In genomic region chr2:64493788-64494187, GRCh38 we compare ENCODE assay signal across 2 cellular contexts.
TF ChIP-seq lines count a peak whose summit lies in the region.

No MANE protein-coding gene starts in this region.

TF ChIP-seq in GM23338, 12 proteins besides CTCF, POLR2A, EP300 and RAD21:
- TF ChIP-seq ETS1 (IDR thresholded peaks at IDR 0.05): no peak
- no peak for TF ChIP-seq POLR2AphosphoS5 (IDR thresholded peaks at IDR 0.05; ENCODE audit: low read depth)
- no peak for TF ChIP-seq NANOG (IDR thresholded peaks at IDR 0.05; ENCODE audit: borderline replicate concordance)
- TF ChIP-seq EZH2phosphoT487 (IDR thresholded peaks at IDR 0.05; ENCODE audit: unreplicated experiment): no peak
- TF ChIP-seq STAT1 (IDR thresholded peaks at IDR 0.05; ENCODE audit: unreplicated experiment): no peak
- TF ChIP-seq EZH2 (IDR thresholded peaks at IDR 0.05; ENCODE audit: low read depth, unreplicated experiment): no peak
- no peak for TF ChIP-seq CREB1 (CRISPR knock-in tag; IDR thresholded peaks at IDR 0.05; ENCODE audit: low read depth)
- no peak for TF ChIP-seq JUNB (IDR thresholded peaks at IDR 0.05; ENCODE audit: unreplicated experiment)
- TF ChIP-seq ZNF462 (CRISPR knock-in tag; IDR thresholded peaks at IDR 0.05): no peak
- TF ChIP-seq ZNF114 (CRISPR knock-in tag; IDR thresholded peaks at IDR 0.05): no peak
- TF ChIP-seq ZNF331 (CRISPR knock-in tag; IDR thresholded peaks at IDR 0.05; ENCODE audit: low read depth): no peak
- TF ChIP-seq REST (IDR thresholded peaks at IDR 0.05; ENCODE audit: unreplicated experiment): no peak
TF ChIP-seq in GM23338: peak in this region for 0.

TF ChIP-seq in K562, 482 proteins besides CTCF, POLR2A, EP300 and RAD21:
- TF ChIP-seq ZZZ3 (IDR thresholded peaks at IDR 0.05) (no peak), CCNT2 (IDR thresholded peaks at IDR 0.05; ENCODE audit: borderline replicate concordance, extremely low read depth, insufficient read length, low read depth, low read length) (no peak), HDAC3 (IDR thresholded peaks at IDR 0.05; ENCODE audit: borderline replicate concordance, partially characterized antibody) (no peak), HDAC8 (tag; IDR thresholded peaks at IDR 0.05) (no peak), TOE1 (IDR thresholded peaks at IDR 0.05; ENCODE audit: borderline replicate concordance) (peak; percentile 53; the same call in 1 of the 2 replicates), TOE1 (CRISPR knock-in tag; IDR thresholded peaks at IDR 0.05; ENCODE audit: borderline replicate concordance, low read depth) (no peak), USF1 (CRISPR knock-in tag; IDR thresholded peaks at IDR 0.05) (peak; percentile 84), ZNF316 (IDR thresholded peaks at IDR 0.05) (no peak), HINFP (tag; conservative IDR thresholded peaks at IDR 0.05; ENCODE audit: low read depth) (no peak), CEBPG (CRISPR knock-in tag; IDR thresholded peaks at IDR 0.05) (no peak; the same call in 1 of the 2 replicates), CEBPG (tag; conservative IDR thresholded peaks at IDR 0.05 in 1 of 2, IDR thresholded peaks at IDR 0.05 in 1 of 2) (peak in 1 of 2 experiments; percentile 52; a peak in 2 of 4 replicates), NONO (IDR thresholded peaks at IDR 0.05; ENCODE audit: low read depth in 2 of 2, low read length in 1 of 2) (no peak), USF2 (CRISPR knock-in tag; IDR thresholded peaks at IDR 0.05) (peak; percentile 91), CBFA2T2 (conservative IDR thresholded peaks at IDR 0.05) (peak; percentile 34; the same call in 1 of the 2 replicates), ATF3 (IDR thresholded peaks at IDR 0.05) (peak; percentile 41; the same call in 1 of the 2 replicates), ATF3 (CRISPR knock-in tag; conservative IDR thresholded peaks at IDR 0.05) (no peak), NFIC (IDR thresholded peaks at IDR 0.05) (no peak), POLR2AphosphoS5 (IDR thresholded peaks at IDR 0.05; ENCODE audit: control insufficient read depth, insufficient read depth, low read depth, low read length) (no peak), NFE2 (IDR thresholded peaks at IDR 0.05; ENCODE audit: low read depth) (no peak), IRF9 (tag; IDR thresholded peaks at IDR 0.05) (no peak), RAD51 (IDR thresholded peaks at IDR 0.05; ENCODE audit: borderline replicate concordance, low read depth) (peak; percentile 87), CEBPB (tag; IDR thresholded peaks at IDR 0.05) (peak; percentile 22; the same call in 1 of the 2 replicates), BCL6 (CRISPR knock-in tag; IDR thresholded peaks at IDR 0.05) (no peak)
TF ChIP-seq in K562: peak in this region for 8.
